In the genomic region with DNA sequence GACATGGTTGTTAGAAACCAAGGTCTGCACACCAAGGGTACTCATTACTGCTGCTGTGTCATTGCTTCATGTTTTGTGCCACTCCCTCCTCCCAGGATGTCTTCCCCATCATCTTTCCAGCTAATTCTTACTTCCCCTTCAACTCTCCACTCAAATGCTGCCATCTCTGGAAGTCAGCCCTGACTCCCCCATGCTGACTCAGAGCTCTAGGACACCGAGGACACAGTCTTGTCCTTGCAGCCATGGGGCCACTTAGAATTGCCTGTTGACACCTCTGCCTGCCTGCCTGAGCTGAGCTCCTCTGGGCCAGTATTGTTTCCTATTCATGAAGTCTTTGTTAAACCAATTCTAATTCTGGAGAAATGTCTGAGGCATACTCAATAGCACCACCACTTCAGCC, we compare ENCODE assay signal across 25 cellular contexts.
"Had no signal": no experiment of that assay in that cellular context is flagged by ENCODE, and none has a peak within 500 bp of the region (broad histone marks: within the 10 kb centered on the region; RNA-seq: fewer than 3 reads in every experiment).

No MANE protein-coding gene starts in this region.

- H3K27me3 ChIP-seq: esophagus squamous epithelium, heart right ventricle, upper lobe of left lung, vagina had no signal

- H3K36me3 ChIP-seq: esophagus squamous epithelium, heart right ventricle, left ventricle myocardium inferior, upper lobe of left lung, vagina had no signal

- H3K4me1 ChIP-seq: esophagus squamous epithelium, heart right ventricle, left ventricle myocardium inferior, upper lobe of left lung, vagina had no signal

- ATAC-seq: heart right ventricle; mucosa of descending colon; sciatic nerve; stimulated activated naive CD8-positive, alpha-beta T cell treated with anti-CD3 and anti-CD28 coated beads, Interleukin-15, amount 100 ng/mL, for 72 hours; T-helper 17 cell had no signal

- DNase-seq: activated CD4-positive, alpha-beta memory T cell treated with anti-CD3 and anti-CD28 coated beads, Interleukin-2, amount 10 ng/mL, durations not matched to agents 7 days and 5 days; activated CD4-positive, alpha-beta T cell treated with anti-CD3 and anti-CD28 coated beads for 1 hour; activated CD4-positive, alpha-beta T cell treated with anti-CD3 and anti-CD28 coated beads, Interleukin-2, amount 10 ng/mL, durations not matched to agents 7 days and 5 days; activated effector memory CD4-positive, alpha-beta T cell treated with Interleukin-2 at 50 U/mL for 16 hours; activated naive CD4-positive, alpha-beta T cell treated with Interleukin-2 at 50 U/mL for 16 hours; amygdala; effector CD8-positive, alpha-beta T cell; esophagus squamous epithelium; foreskin melanocyte; heart right ventricle; left ventricle myocardium inferior; mesendoderm; mucosa of descending colon; stimulated activated CD4-positive, alpha-beta T cell treated with anti-CD3 and anti-CD28 coated beads, Interleukin-12 subunit alpha, Interleukin-12 subunit beta, amount 100 ng/mL, for 4 hours; stimulated activated CD4-positive, alpha-beta T cell treated with anti-CD3 and anti-CD28 coated beads, Interleukin-4, amount 100 ng/mL, for 1 hour; stimulated activated naive CD8-positive, alpha-beta T cell treated with anti-CD3 and anti-CD28 coated beads, Interleukin-15, amount 100 ng/mL, for 72 hours; substantia nigra; T-helper 17 cell; T1000; upper lobe of left lung had no signal

- H3K9me3 ChIP-seq: esophagus squamous epithelium, mucosa of descending colon, upper lobe of left lung, vagina had no signal

- H3K4me3 ChIP-seq: esophagus squamous epithelium, heart right ventricle, left ventricle myocardium inferior, lung, mucosa of descending colon, skin epidermis, upper lobe of left lung, vagina had no signal

- H3K27ac ChIP-seq: epithelial cell of prostate, esophagus squamous epithelium, heart right ventricle, left ventricle myocardium inferior, skin epidermis, upper lobe of left lung, vagina had no signal
